Comparison of ENCODE assay signal across 7 cellular contexts in the genomic region with DNA sequence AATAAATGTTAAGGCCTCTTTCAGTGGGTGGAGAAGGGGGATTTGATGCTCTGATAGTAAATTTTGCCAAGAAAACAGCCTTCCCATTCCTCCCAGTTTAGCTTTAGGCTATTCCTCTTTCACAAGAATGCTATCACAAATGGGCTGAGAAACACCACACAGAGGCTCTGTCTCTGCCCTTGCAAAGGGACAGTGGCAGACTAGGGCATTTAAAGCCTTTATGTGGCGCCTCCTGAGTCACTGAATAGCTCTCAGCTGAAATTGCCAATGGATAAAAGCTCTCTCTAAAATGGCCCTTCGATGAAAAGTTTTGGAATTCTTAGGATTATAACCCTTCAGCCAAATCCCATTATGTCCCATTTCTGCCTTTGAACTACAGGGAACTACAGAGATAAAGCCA.
"Had no signal": no experiment of that assay in that cellular context is flagged by ENCODE, and none has a peak within 500 bp of the region (broad histone marks: within the 10 kb centered on the region; RNA-seq: fewer than 3 reads in every experiment).

No MANE protein-coding gene starts in this region.

- H3K27ac ChIP-seq: GM23248 had no signal

- H2AFZ ChIP-seq: GM23248 had no signal

- DNase-seq: GM23248, GOT3, H7, HCEC 1CT, IMR-90, KG1 had no signal

- H3K9ac ChIP-seq: GM23248 had no signal

- ATAC-seq: K562 had no signal

- H3K4me3 ChIP-seq: GM23248, K562 had no signal
